In genomic region chr3:63911901-63912767, GRCh38 we compare ENCODE assay signal across 1 cellular context.
A peak's percentile ranks its signal among the peaks of the same experiment; 100 is the strongest.
TF ChIP-seq lines count a peak whose summit lies in the region.

Gene SCAANT1 (minus strand): TSS chr3:63912383.

TF ChIP-seq in HEK293, 187 proteins besides CTCF, POLR2A, EP300 and RAD21 (continued from another document and continues in another):
- peak; percentile 5; the same call in 1 of the 2 replicates for TF ChIP-seq PRDM10 (tag by site-specific recombination; IDR thresholded peaks at IDR 0.05)
- no peak for TF ChIP-seq ZNF175 (tag by site-specific recombination; IDR thresholded peaks at IDR 0.05)
- TF ChIP-seq WT1 (tag by site-specific recombination; IDR thresholded peaks at IDR 0.05) = peak; percentile 41; the same call in 1 of the 2 replicates
- TF ChIP-seq ZNF292 (tag by site-specific recombination; IDR thresholded peaks at IDR 0.05; ENCODE audit: borderline replicate concordance, low read depth) = no peak
- no peak for TF ChIP-seq REPIN1 (tag by site-specific recombination; IDR thresholded peaks at IDR 0.05; ENCODE audit: low read depth)
- no peak for TF ChIP-seq ZNF621 (tag by site-specific recombination; IDR thresholded peaks at IDR 0.05)
- peak; percentile 97 for TF ChIP-seq ZSCAN30 (tag by site-specific recombination; IDR thresholded peaks at IDR 0.05)
- no peak for TF ChIP-seq ZNF26 (tag by site-specific recombination; IDR thresholded peaks at IDR 0.05)
- TF ChIP-seq ZFP3 (tag by site-specific recombination; IDR thresholded peaks at IDR 0.05; ENCODE audit: low read depth) = no peak
- no peak for TF ChIP-seq ZNF24 (tag by site-specific recombination; IDR thresholded peaks at IDR 0.05)
- no peak for TF ChIP-seq ZNF837 (tag by site-specific recombination; IDR thresholded peaks at IDR 0.05)
- TF ChIP-seq ZNF157 (tag by site-specific recombination; IDR thresholded peaks at IDR 0.05) = no peak
- TF ChIP-seq ZNF623 (tag by site-specific recombination; IDR thresholded peaks at IDR 0.05) = no peak
- no peak for TF ChIP-seq ZNF776 (tag by site-specific recombination; IDR thresholded peaks at IDR 0.05; ENCODE audit: borderline replicate concordance)
- no peak for TF ChIP-seq ZNF624 (tag by site-specific recombination; IDR thresholded peaks at IDR 0.05)
- TF ChIP-seq ZNF544 (tag by site-specific recombination; IDR thresholded peaks at IDR 0.05) = no peak
- peak; percentile 86 for TF ChIP-seq ZBTB11 (tag by site-specific recombination; conservative IDR thresholded peaks at IDR 0.05; ENCODE audit: low read depth)
- TF ChIP-seq KLF8 (tag by site-specific recombination; IDR thresholded peaks at IDR 0.05) = 0 out of 2 replicates have a peak, but pooled peaks have one; percentile 26
- TF ChIP-seq ZBTB26 (tag by site-specific recombination; optimal IDR thresholded peaks at IDR 0.05) = peak; percentile 74
- TF ChIP-seq ZNF350 (tag by site-specific recombination; IDR thresholded peaks at IDR 0.05) = no peak
- TF ChIP-seq ZNF155 (tag by site-specific recombination; IDR thresholded peaks at IDR 0.05) = no peak
- no peak for TF ChIP-seq MZF1 (tag by site-specific recombination; IDR thresholded peaks at IDR 0.05; ENCODE audit: borderline replicate concordance)
- TF ChIP-seq KLF16 (tag by site-specific recombination; IDR thresholded peaks at IDR 0.05) = 0 out of 2 replicates have a peak, but pooled peaks have one; percentile 19
- TF ChIP-seq SP3 (tag by site-specific recombination; IDR thresholded peaks at IDR 0.05) = peak; percentile 49
- no peak for TF ChIP-seq PBX3 (CRISPR knock-in tag; IDR thresholded peaks at IDR 0.05)
- no peak for TF ChIP-seq ZNF114 (tag by site-specific recombination; IDR thresholded peaks at IDR 0.05)
- TF ChIP-seq MYNN (tag by site-specific recombination; IDR thresholded peaks at IDR 0.05; ENCODE audit: borderline replicate concordance) = no peak
- TF ChIP-seq ZNF555 (tag by site-specific recombination; conservative IDR thresholded peaks at IDR 0.05) = no peak
- TF ChIP-seq ZNF433 (tag by site-specific recombination; IDR thresholded peaks at IDR 0.05; ENCODE audit: low read depth) = no peak
- 0 out of 2 replicates have a peak, but pooled peaks have one; percentile 3 for TF ChIP-seq ZNF629 (tag by site-specific recombination; IDR thresholded peaks at IDR 0.05)
- no peak for TF ChIP-seq PRDM2 (tag by site-specific recombination; IDR thresholded peaks at IDR 0.05; ENCODE audit: borderline replicate concordance)
- TF ChIP-seq ZNF600 (tag by site-specific recombination; IDR thresholded peaks at IDR 0.05) = 0 out of 2 replicates have a peak, but pooled peaks have one; percentile 43
- no peak for TF ChIP-seq ZNF626 (tag by site-specific recombination; IDR thresholded peaks at IDR 0.05)
- peak; percentile 19; the same call in 1 of the 2 replicates for TF ChIP-seq GLIS1 (tag by site-specific recombination; IDR thresholded peaks at IDR 0.05)
- TF ChIP-seq ZNF366 (tag by site-specific recombination; conservative IDR thresholded peaks at IDR 0.05) = no peak
- no peak for TF ChIP-seq OVOL3 (tag by site-specific recombination; IDR thresholded peaks at IDR 0.05)
- no peak for TF ChIP-seq ZNF146 (tag by site-specific recombination; IDR thresholded peaks at IDR 0.05)
- peak; percentile 39; the same call in 1 of the 2 replicates for TF ChIP-seq ZIC2 (tag by site-specific recombination; IDR thresholded peaks at IDR 0.05)
- no peak for TF ChIP-seq GLI4 (tag by site-specific recombination; IDR thresholded peaks at IDR 0.05)
- TF ChIP-seq ZBTB7A (tag by site-specific recombination; IDR thresholded peaks at IDR 0.05; ENCODE audit: low read depth) = no peak
- no peak for TF ChIP-seq ZNF560 (tag by site-specific recombination; IDR thresholded peaks at IDR 0.05; ENCODE audit: borderline replicate concordance)
- TF ChIP-seq AEBP2 (tag by site-specific recombination; IDR thresholded peaks at IDR 0.05; ENCODE audit: borderline replicate concordance) = no peak
- no peak for TF ChIP-seq ZNF561 (tag by site-specific recombination; IDR thresholded peaks at IDR 0.05; ENCODE audit: borderline replicate concordance)
- TF ChIP-seq IKZF3 (tag by site-specific recombination; IDR thresholded peaks at IDR 0.05) = no peak; the same call in 1 of the 2 replicates
- TF ChIP-seq ZNF777 (tag by site-specific recombination; IDR thresholded peaks at IDR 0.05; ENCODE audit: borderline replicate concordance) = no peak
- peak; percentile 92 for TF ChIP-seq ZNF704 (tag by site-specific recombination; IDR thresholded peaks at IDR 0.05)
